ENCODE assay signal across 30 cellular contexts in genomic region chr12:97336896-97337751, GRCh38.
DNase-seq lines count a peak whose midpoint lies in the region; ATAC-seq and TF ChIP-seq lines count a peak whose summit lies in the region.
"Had no signal": no experiment of that assay in that cellular context is flagged by ENCODE, and none has a peak within 500 bp of the region (broad histone marks: within the 10 kb centered on the region; RNA-seq: fewer than 3 reads in every experiment).

No MANE protein-coding gene starts in this region.

- no peak overlapping the region for H3K27ac ChIP-seq in heart right ventricle
- H3K27ac ChIP-seq: C4-2B, cardiac muscle cell, esophagus muscularis mucosa had no signal

- no peak overlapping the region for H3K4me3 ChIP-seq in heart right ventricle
- H3K4me3 ChIP-seq: cardiac muscle cell, esophagus muscularis mucosa, smooth muscle cell had no signal

- H3K4me1 ChIP-seq in heart right ventricle = no peaks in the 10 kb centered on the region
- H3K4me1 ChIP-seq: esophagus muscularis mucosa had no signal

- H3K4me1 Mint-ChIP-seq in nephron progenitor cell = peaks cover 13% of the 10 kb centered on the region
- H3K4me1 Mint-ChIP-seq: immature natural killer cell, T-helper 17 cell had no signal

- no peaks in the 10 kb centered on the region for H3K9me3 Mint-ChIP-seq in nephron progenitor cell
- H3K9me3 Mint-ChIP-seq: activated naive CD4-positive, alpha-beta T cell treated with anti-CD3 and anti-CD28 coated beads, Interleukin-2, amount 50 U/mL, for 72 hours; endodermal cell had no signal

- ATAC-seq in GM18520 (IDR thresholded peaks at IDR 0.05; ENCODE audit: unreplicated experiment) = peak; percentile 56
- peak; percentile 45 for ATAC-seq in HG03039 (IDR thresholded peaks at IDR 0.05; ENCODE audit: unreplicated experiment)
- no peak for ATAC-seq in heart right ventricle
- ATAC-seq: left lobe of liver, T-helper 17 cell had no signal

- intact Hi-C loops in heart right ventricle (cut with DNase I) = no loop called here

- WGBS in heart right ventricle, 2 donors = 68 to 79% methylated on average over 7 of the region's 7 CpGs

- H3K4me3 Mint-ChIP-seq in nephron progenitor cell = no peak overlapping the region
- H3K4me3 Mint-ChIP-seq: endodermal cell, immature natural killer cell, T-helper 17 cell had no signal

- peak; percentile 20 for DNase-seq in GM20000 (ENCODE audit: low spot score)
- DNase-seq in nephron progenitor cell = no peak
- no peak for DNase-seq in heart right ventricle
- no peak for DNase-seq in MV-4-11 (lab: John Stamatoyannopoulos, UW)
- no peak for DNase-seq in anterior cingulate cortex (lab: John Stamatoyannopoulos, UW)
- DNase-seq: activated CD4-positive, alpha-beta T cell treated with anti-CD3 and anti-CD28 coated beads for 1 hour; activated CD8-positive, alpha-beta memory T cell treated with anti-CD3 and anti-CD28 coated beads for 24 hours; activated T-cell treated with anti-CD3 and anti-CD28 coated beads, Interleukin-2, amount 50 U/mL, for 48 hours; aorta; cortex of kidney; endodermal cell; GOT3; hippocampal formation; immature natural killer cell; mesenchymal stem cell; NCI-H1105; NCI-H1930; NCI-H226; NCI-H774; SK-N-SH; stimulated activated CD4-positive, alpha-beta T cell treated with anti-CD3 and anti-CD28 coated beads, Interleukin-2, amount 100 ng/mL, for 24 hours; T-helper 17 cell had no signal

- H3K36me3 Mint-ChIP-seq in nephron progenitor cell (ENCODE audit: low read depth) = no peaks in the 10 kb centered on the region
- H3K36me3 Mint-ChIP-seq: activated naive CD4-positive, alpha-beta T cell treated with anti-CD3 and anti-CD28 coated beads, Interleukin-2, amount 50 U/mL, for 72 hours; immature natural killer cell had no signal

- no peak for TF ChIP-seq CTCF in GM20000 (IDR thresholded peaks at IDR 0.05; ENCODE audit: extremely low read depth, missing control alignments)
- TF ChIP-seq CTCF in nephron progenitor cell (IDR thresholded peaks at IDR 0.05) = no peak
- no peak for TF ChIP-seq CTCF in heart right ventricle (IDR thresholded peaks at IDR 0.05)

- H3K27ac Mint-ChIP-seq in nephron progenitor cell = peak overlapping the region; percentile 52
- H3K27ac Mint-ChIP-seq: activated naive CD4-positive, alpha-beta T cell treated with anti-CD3 and anti-CD28 coated beads, Interleukin-2, amount 50 U/mL, for 72 hours; endodermal cell; immature natural killer cell; T-helper 17 cell had no signal

- peaks cover 0 to 9% (median 0%) of the 10 kb centered on the region in 7 donors for H3K27me3 ChIP-seq in heart right ventricle
- H3K27me3 ChIP-seq: cardiac muscle cell, esophagus muscularis mucosa had no signal

- no peaks in the 10 kb centered on the region for H3K27me3 Mint-ChIP-seq in nephron progenitor cell (ENCODE audit: low read depth, poor library complexity)

- no peaks in the 10 kb centered on the region for H3K36me3 ChIP-seq in heart right ventricle
- H3K36me3 ChIP-seq: cardiac muscle cell, esophagus muscularis mucosa had no signal

- no peaks in the 10 kb centered on the region for H3K9me3 ChIP-seq in heart right ventricle
- H3K9me3 ChIP-seq: esophagus muscularis mucosa, SK-N-SH had no signal

Comparison
In these comparisons a context has a peak if more than half of its experiments do, and no peak if none do; other contexts are left out.
1. ATAC-seq: peak in GM18520 (single experiment) and HG03039 (single experiment); none in heart right ventricle (0 of 8).